Comparison of ENCODE assay signal across 8 cellular contexts in genomic region chr16:649646-650045, GRCh38. TPM values are rescaled to one million over a fixed set of nuclear protein-coding genes. Genes with fewer than 3 reads are reported as not detected.
DNase-seq lines count a peak whose midpoint lies in the region; ATAC-seq and TF ChIP-seq lines count a peak whose summit lies in the region.

No MANE protein-coding gene starts in this region.

- TF ChIP-seq CTCF in tibial nerve (IDR thresholded peaks at IDR 0.05) = no peak

- DNase-seq in activated CD4-positive, alpha-beta T cell treated with anti-CD3 and anti-CD28 coated beads, Interleukin-2, amount 10 ng/mL, durations not matched to agents 7 days and 5 days = peak; percentile 33
- DNase-seq in activated CD4-positive, alpha-beta T cell treated with anti-CD3 and anti-CD28 coated beads for 1 hour = no peak
- DNase-seq in kidney tubule cell (ENCODE audit: low spot score) (peak; percentile 41), tibial nerve (ENCODE audit: low spot score in 2 of 2) (no peak), NCI-H2107 (lab: John Stamatoyannopoulos, UW) (no peak), KG1 (lab: John Stamatoyannopoulos, UW) (no peak)

- no peaks in the 10 kb centered on the region for H3K9me3 ChIP-seq in tibial nerve

- peak overlapping the region; percentile 42 to 93 (median 66) for H3K4me3 ChIP-seq in tibial nerve

- H3K4me3 Mint-ChIP-seq in activated CD4-positive, alpha-beta T cell treated with anti-CD3 and anti-CD28 coated beads, Interleukin-2, amount 10 ng/mL, durations not matched to agents 7 days and 5 days = peak overlapping the region; percentile 72
- H3K4me3 Mint-ChIP-seq in activated naive CD8-positive, alpha-beta T cell = peak overlapping the region; percentile 74

- TF ChIP-seq EP300 in tibial nerve (IDR thresholded peaks at IDR 0.05) = no peak

- H3K27me3 ChIP-seq in tibial nerve = no peaks in the 10 kb centered on the region

- H3K27ac ChIP-seq in tibial nerve = peak overlapping the region in 3 of 4 donors; percentile 90 to 91 (median 90)

- no peaks in the 10 kb centered on the region for H3K36me3 Mint-ChIP-seq in activated CD4-positive, alpha-beta T cell treated with anti-CD3 and anti-CD28 coated beads, Interleukin-2, amount 10 ng/mL, durations not matched to agents 7 days and 5 days (ENCODE audit: low read depth)
- H3K36me3 Mint-ChIP-seq in activated naive CD8-positive, alpha-beta T cell = no peaks in the 10 kb centered on the region

- H3K36me3 ChIP-seq in tibial nerve = peaks cover 0 to 36% (median 0%) of the 10 kb centered on the region in 3 donors

- H3K4me1 Mint-ChIP-seq in activated CD4-positive, alpha-beta T cell treated with anti-CD3 and anti-CD28 coated beads, Interleukin-2, amount 10 ng/mL, durations not matched to agents 7 days and 5 days = peaks cover 15% of the 10 kb centered on the region
- H3K4me1 Mint-ChIP-seq in activated naive CD8-positive, alpha-beta T cell (ENCODE audit: low read depth) = peaks cover 5% of the 10 kb centered on the region

- TF ChIP-seq POLR2A in tibial nerve (IDR thresholded peaks at IDR 0.05) = no peak

- peak; percentile 1 for ATAC-seq in HG03469 (IDR thresholded peaks at IDR 0.05; ENCODE audit: unreplicated experiment)

- H3K27me3 Mint-ChIP-seq in activated CD4-positive, alpha-beta T cell treated with anti-CD3 and anti-CD28 coated beads, Interleukin-2, amount 10 ng/mL, durations not matched to agents 7 days and 5 days = no peaks in the 10 kb centered on the region
- no peaks in the 10 kb centered on the region for H3K27me3 Mint-ChIP-seq in activated naive CD8-positive, alpha-beta T cell

- 0 to 12% methylated on average over 2 to 20 of the region's 42 CpGs for WGBS in tibial nerve, 2 donors

- H3K9me3 Mint-ChIP-seq in activated CD4-positive, alpha-beta T cell treated with anti-CD3 and anti-CD28 coated beads, Interleukin-2, amount 10 ng/mL, durations not matched to agents 7 days and 5 days = no peaks in the 10 kb centered on the region
- H3K9me3 Mint-ChIP-seq in activated naive CD8-positive, alpha-beta T cell (ENCODE audit: low read depth) = no peaks in the 10 kb centered on the region

- no peak overlapping the region for H3K27ac Mint-ChIP-seq in activated CD4-positive, alpha-beta T cell treated with anti-CD3 and anti-CD28 coated beads, Interleukin-2, amount 10 ng/mL, durations not matched to agents 7 days and 5 days
- H3K27ac Mint-ChIP-seq in activated naive CD8-positive, alpha-beta T cell = no peak overlapping the region

- H3K4me1 ChIP-seq in tibial nerve = peaks cover 0 to 46% (median 21%) of the 10 kb centered on the region in 4 donors

- POLR2A ChIA-PET in activated CD4-positive, alpha-beta T cell treated with anti-CD3 and anti-CD28 coated beads, Interleukin-2, amount 10 ng/mL, durations not matched to agents 7 days and 5 days (lab: Charles Lee) = interaction anchor here (0.7 kb wide), 1 partner anchor 19 kb away, joined by 3 read pairs; no protein-coding TSS in a partner anchor

- CTCF ChIA-PET in activated CD4-positive, alpha-beta T cell treated with anti-CD3 and anti-CD28 coated beads, Interleukin-2, amount 10 ng/mL, durations not matched to agents 7 days and 5 days (lab: Charles Lee) = interaction anchor here (1.6 to 3.1 kb wide), 2 partner anchors 13 to 18 kb away, joined by 6 to 13 read pairs; partner anchors contain the start of genes METTL26 and RHOT2

RNA-seq across cellular contexts. Expression of gene WDR90, which starts 0.5 kb away (rescaled TPM):
- total RNA-seq in activated CD4-positive, alpha-beta T cell treated with anti-CD3 and anti-CD28 coated beads, Interleukin-2, amount 10 ng/mL, durations not matched to agents 7 days and 5 days = 10 to 100 TPM; 54.9 to 81.6 TPM
- total RNA-seq in tibial nerve = 10 to 100 TPM; 26.9 to 83.7 (median 54.1) TPM

RNA-seq across cellular contexts. Expression of gene MCRIP2, which starts 8.0 kb away (rescaled TPM):
- total RNA-seq in activated CD4-positive, alpha-beta T cell treated with anti-CD3 and anti-CD28 coated beads, Interleukin-2, amount 10 ng/mL, durations not matched to agents 7 days and 5 days = 10 to 100 TPM; 17.3 to 20.2 TPM
- 10 to 100 TPM; 20.8 to 37.7 (median 32.4) TPM for total RNA-seq in tibial nerve

RNA-seq across cellular contexts. Expression of gene METTL26, which starts 13.5 kb away (rescaled TPM):
- 10 to 100 TPM; 63.7 to 78.0 TPM for total RNA-seq in activated CD4-positive, alpha-beta T cell treated with anti-CD3 and anti-CD28 coated beads, Interleukin-2, amount 10 ng/mL, durations not matched to agents 7 days and 5 days
- 100 to 1,000 TPM; 147 to 204 (median 176) TPM for total RNA-seq in tibial nerve

RNA-seq across cellular contexts. Expression of gene RHOT2, which starts 18.3 kb away (rescaled TPM):
- 100 to 1,000 TPM; 128 to 150 TPM for total RNA-seq in activated CD4-positive, alpha-beta T cell treated with anti-CD3 and anti-CD28 coated beads, Interleukin-2, amount 10 ng/mL, durations not matched to agents 7 days and 5 days
- total RNA-seq in tibial nerve = 100 to 1,000 TPM in 3 of 4 donors, 10 to 100 TPM in 1; 68.6 to 188 (median 106) TPM

RNA-seq across cellular contexts. Expression of gene WFIKKN1, which starts 18.9 kb away (rescaled TPM):
- 1 to 10 TPM; 1.8 to 2.7 TPM for total RNA-seq in activated CD4-positive, alpha-beta T cell treated with anti-CD3 and anti-CD28 coated beads, Interleukin-2, amount 10 ng/mL, durations not matched to agents 7 days and 5 days
- 1 to 10 TPM in 3 of 4 donors, under 1 TPM in 1; 0.66 to 3.9 (median 1.8) TPM for total RNA-seq in tibial nerve

Comparison
In these comparisons a context has a peak if more than half of its experiments do, and no peak if none do; other contexts are left out.
1. DNase-seq: peak in activated CD4-positive, alpha-beta T cell treated with anti-CD3 and anti-CD28 coated beads, Interleukin-2, amount 10 ng/mL, durations not matched to agents 7 days and 5 days (single experiment) and kidney tubule cell (single experiment); none in activated CD4-positive, alpha-beta T cell treated with anti-CD3 and anti-CD28 coated beads for 1 hour (single experiment), tibial nerve (0 of 2), NCI-H2107 (single experiment) and KG1 (single experiment).